Comparison of ENCODE assay signal across 22 cellular contexts in genomic region chr11:44333271-44334218, GRCh38. TPM values are rescaled to one million over a fixed set of nuclear protein-coding genes. Genes with fewer than 3 reads are reported as not detected.
DNase-seq lines count a peak whose midpoint lies in the region; ATAC-seq, FAIRE-seq and TF ChIP-seq lines count a peak whose summit lies in the region.
"Had no signal": no experiment of that assay in that cellular context is flagged by ENCODE, and none has a peak within 500 bp of the region (broad histone marks: within the 10 kb centered on the region; RNA-seq: fewer than 3 reads in every experiment).

No MANE protein-coding gene starts in this region.

- no peaks in the 10 kb centered on the region for H4K20me1 ChIP-seq in HepG2 (ENCODE audit: insufficient read depth, low read length)
- no peaks in the 10 kb centered on the region for H4K20me1 ChIP-seq in H1 (replicated peaks in 1 of 2; ENCODE audit: control insufficient read depth in 1 of 2, insufficient read depth in 2 of 2, low read length in 2 of 2)

- peak overlapping the region; percentile 84; the same call in 1 of the 2 replicates for H2BK15ac ChIP-seq in H1 (ENCODE audit: low read length)

- no peak overlapping the region for H2BK120ac ChIP-seq in H1 (replicated peaks; ENCODE audit: low read depth, low read length)

- no peaks in the 10 kb centered on the region; the same call in 1 of the 2 replicates for H3K23me2 ChIP-seq in H1 (ENCODE audit: low read depth, low read length)

- no peak overlapping the region for H4K91ac ChIP-seq in H1 (replicated peaks; ENCODE audit: insufficient read length, low read length)

- TF ChIP-seq POLR2A in HepG2 (IDR thresholded peaks at IDR 0.05; ENCODE audit: insufficient read depth in 1 of 2, low read depth in 2 of 2, low read length in 2 of 2) (no peak), right lobe of liver (IDR thresholded peaks at IDR 0.05) (no peak), H1 (IDR thresholded peaks at IDR 0.05; ENCODE audit: control extremely low read depth in 1 of 2, low read depth in 2 of 2, low read length in 2 of 2) (no peak)

- H3K79me1 ChIP-seq in H1 (ENCODE audit: low read depth, low read length) = no peaks in the 10 kb centered on the region

- FAIRE-seq in HepG2 (lab: Jason Lieb, UNC) (no peak), H1 (lab: Jason Lieb, UNC) (no peak)

- DNase-seq in HepG2 (ENCODE audit: low spot score) (peak; percentile 37), right lobe of liver (no peak), RKO (ENCODE audit: low spot score) (peak; percentile 50), H1 (ENCODE audit: low read depth in 1 of 2, low spot score in 2 of 2) (no peak), NCI-H2227 treated with DMSO at 0.1 percent for 48 hours (lab: John Stamatoyannopoulos, UW) (no peak), cortex of kidney (lab: John Stamatoyannopoulos, UW) (no peak)
- DNase-seq: ACHN; activated CD4-positive, CD25-positive, alpha-beta regulatory T cell; hypothalamus; midbrain; NCI-H1930; NCI-H526; RPMI8226; stomach; uterus had no signal

- H3K36me3 ChIP-seq in HepG2 (replicated peaks in 1 of 2; ENCODE audit: control insufficient read depth in 1 of 2, insufficient read depth in 2 of 2, low read length in 2 of 2) = no peaks in the 10 kb centered on the region
- no peaks in the 10 kb centered on the region for H3K36me3 ChIP-seq in right lobe of liver
- no peaks in the 10 kb centered on the region for H3K36me3 ChIP-seq in H1 (ENCODE audit: control insufficient read depth in 2 of 4, insufficient read depth in 4 of 4, low read length in 3 of 4)
- H3K36me3 ChIP-seq: neutrophil, right atrium auricular region, stomach, uterus had no signal

- H3K23ac ChIP-seq in H1 (ENCODE audit: insufficient read length) = no peak overlapping the region

- no peak overlapping the region for H3K56ac ChIP-seq in H1 (replicated peaks; ENCODE audit: insufficient read length, low read depth, low read length)

- H3K9ac ChIP-seq in HepG2 (ENCODE audit: insufficient read depth, low read depth, low read length) = no peak overlapping the region
- H3K9ac ChIP-seq in H1 (replicated peaks in 1 of 4; ENCODE audit: extremely low read depth in 1 of 4, low read depth in 3 of 4, low read length in 3 of 4) = no peak overlapping the region

- H3K27me3 ChIP-seq in HepG2 (ENCODE audit: control insufficient read depth in 1 of 2, insufficient read depth in 2 of 2, low read length in 2 of 2) (peaks cover 5 to 48% of the 10 kb centered on the region in 2 experiments; a peak in 4 of 5 replicates), right lobe of liver (peaks cover 0 to 19% of the 10 kb centered on the region in 2 donors), H1 (replicated peaks in 1 of 4; ENCODE audit: control insufficient read depth in 3 of 4, extremely low read depth in 1 of 4, insufficient read depth in 3 of 4, low read length in 3 of 4) (peaks cover 7 to 68% (median 57%) of the 10 kb centered on the region in 4 experiments)
- H3K27me3 ChIP-seq: right atrium auricular region had no signal

- H4K8ac ChIP-seq in H1 (ENCODE audit: extremely low read depth, insufficient read depth, low read length) = no peak overlapping the region

- no peak overlapping the region for H3K14ac ChIP-seq in H1 (ENCODE audit: insufficient read length)

- H3K4me1 ChIP-seq in HepG2 (ENCODE audit: insufficient read depth, low read length) = no peaks in the 10 kb centered on the region; the same call in 1 of the 2 replicates
- no peaks in the 10 kb centered on the region for H3K4me1 ChIP-seq in right lobe of liver
- peaks cover 3 to 9% (median 5%) of the 10 kb centered on the region in 4 experiments; a peak in 6 of 7 replicates for H3K4me1 ChIP-seq in H1 (replicated peaks in 1 of 4; ENCODE audit: control insufficient read depth in 3 of 4, insufficient read depth in 4 of 4, low read length in 3 of 4)
- H3K4me1 ChIP-seq: right atrium auricular region, stomach, uterus had no signal

- H2BK20ac ChIP-seq in H1 (ENCODE audit: low read length) = peak overlapping the region; percentile 29; the same call in 1 of the 2 replicates

- intact Hi-C loops in HepG2 (cut with micrococcal nuclease; ENCODE audit: unreplicated experiment) = no loop called here
- intact Hi-C loops in right lobe of liver (cut with DNase I) = no loop called here

- no peak for TF ChIP-seq CTCF in HepG2 (CRISPR knock-in tag; IDR thresholded peaks at IDR 0.05)
- no peak for TF ChIP-seq CTCF in right lobe of liver (IDR thresholded peaks at IDR 0.05)
- no peak for TF ChIP-seq CTCF in H1 (IDR thresholded peaks at IDR 0.05; ENCODE audit: control extremely low read depth in 1 of 3, insufficient read depth in 1 of 3, low read depth in 1 of 3, low read length in 3 of 3)

- H3K9me3 ChIP-seq in HepG2 (ENCODE audit: low read length) = no peaks in the 10 kb centered on the region
- no peaks in the 10 kb centered on the region for H3K9me3 ChIP-seq in right lobe of liver
- no peaks in the 10 kb centered on the region for H3K9me3 ChIP-seq in H1 (ENCODE audit: insufficient read depth in 2 of 2, low read depth in 1 of 2, low read length in 1 of 2)
- H3K9me3 ChIP-seq: neutrophil, right atrium auricular region, stomach, uterus had no signal

- no peak overlapping the region; the same call in 1 of the 2 replicates for H2BK12ac ChIP-seq in H1 (ENCODE audit: low read depth, low read length)

- no peak overlapping the region for H2BK5ac ChIP-seq in H1 (ENCODE audit: low read depth, low read length)

- no peak overlapping the region for H3K4me2 ChIP-seq in HepG2 (ENCODE audit: low read depth, low read length)
- H3K4me2 ChIP-seq in H1 (ENCODE audit: insufficient read depth in 1 of 2, low read depth in 2 of 2, low read length in 2 of 2) = peak overlapping the region in 1 of 2 experiments; percentile 72; a peak in 2 of 4 replicates

- H3K4me3 ChIP-seq in HepG2 (replicated peaks in 1 of 3; ENCODE audit: insufficient read depth in 1 of 3, low read depth in 2 of 3, low read length in 3 of 3) (no peak overlapping the region), right lobe of liver (no peak overlapping the region), H1 (ENCODE audit: extremely low read depth in 1 of 4, insufficient read depth in 2 of 4, low read depth in 3 of 4, low read length in 4 of 4) (no peak overlapping the region)
- H3K4me3 ChIP-seq: right atrium auricular region, stomach, uterus had no signal

- no peak overlapping the region for H4K5ac ChIP-seq in H1 (ENCODE audit: insufficient read length, low read depth, low read length)

- H2AFZ ChIP-seq in HepG2 (ENCODE audit: low read length) (no peak overlapping the region), H1 (ENCODE audit: low read length) (no peak overlapping the region)
- H2AFZ ChIP-seq: GM23338 had no signal

- in situ Hi-C loops in HepG2 (cut with HindIII; ENCODE audit: extremely low pct_ligation_motif_present, low pct_unique_long_range_greater_than_20kb) = no loop called here

- H3K4ac ChIP-seq in H1 (replicated peaks; ENCODE audit: insufficient read length, low read depth, low read length) = no peak overlapping the region

- CTCF ChIA-PET in HepG2 (lab: Yijun Ruan, JAX; ENCODE audit: low intra/inter-chr PET ratio, low total read pairs) = no interaction called here
- CTCF ChIA-PET in H1 (lab: Charles Lee; ENCODE audit: partially characterized antibody) = interaction anchor here (0.5 to 7.0 kb wide), 13 partner anchors 10 to 230 kb away, joined by 3 to 47 read pairs (median 5); no protein-coding TSS in a partner anchor

- TF ChIP-seq EP300 in HepG2 (IDR thresholded peaks at IDR 0.05; ENCODE audit: low read depth in 2 of 2, low read length in 2 of 2) = 0 out of 4 replicates have a peak, but pooled peaks of 1 of the 2 experiments have one; percentile 23
- no peak for TF ChIP-seq EP300 in HepG2 (CRISPR knock-in tag; IDR thresholded peaks at IDR 0.05; ENCODE audit: borderline replicate concordance)
- TF ChIP-seq EP300 in H1 (IDR thresholded peaks at IDR 0.05; ENCODE audit: borderline replicate concordance in 1 of 2, low read depth in 2 of 2, low read length in 2 of 2) = no peak

- ATAC-seq in HepG2 = peak; percentile 72
- no peak for ATAC-seq in right lobe of liver
- ATAC-seq in HG02981 (IDR thresholded peaks at IDR 0.05; ENCODE audit: unreplicated experiment) = no peak
- no peak for ATAC-seq in GM21367 (IDR thresholded peaks at IDR 0.05; ENCODE audit: unreplicated experiment)

- POLR2A ChIA-PET in HepG2 (lab: Yijun Ruan, JAX) (no interaction called here), H1 (lab: Charles Lee; ENCODE audit: partially characterized antibody) (interaction anchor here (1.0 to 2.5 kb wide), 5 partner anchors 8 to 26 kb away, joined by 3 to 11 read pairs (median 10); no protein-coding TSS in a partner anchor)

- no TSS peak for BruUV-seq in HepG2 (replicated peaks; lab: Mats Ljungman, UMichigan)

- H3K27ac ChIP-seq in HepG2 (ENCODE audit: extremely low read length, insufficient read depth, low read length) (no peak overlapping the region), right lobe of liver (no peak overlapping the region), H1 (ENCODE audit: low read depth, low read length) (no peak overlapping the region)
- H3K27ac ChIP-seq: neutrophil, right atrium auricular region, stomach, uterus had no signal

- H3K18ac ChIP-seq in H1 (ENCODE audit: extremely low read depth, low read length) = no peak overlapping the region

- 27% methylated on average over 14 of the region's 14 CpGs for WGBS in HepG2 (ENCODE audit: low lambda C conversion rate)
- 47% methylated on average over 8 of the region's 14 CpGs for WGBS in right lobe of liver (ENCODE audit: insufficient coverage, low coverage, low lambda C conversion rate, missing lambda C conversion rate)
- 74% methylated on average over 14 of the region's 14 CpGs; no CpG with 5 or more reads in 1 of the 2 experiments for WGBS in H1 (ENCODE audit: extremely low coverage in 1 of 2, insufficient coverage in 1 of 2, insufficient read length in 1 of 2, insufficient replicate concordance in 2 of 2, low coverage in 1 of 2, low lambda C conversion rate in 2 of 2, missing lambda C conversion rate in 1 of 2), 2 experiments

- 0 out of 2 replicates have a peak overlapping the region, but pooled peaks have one; percentile 26 for H2AK5ac ChIP-seq in H1 (ENCODE audit: low read depth, low read length)

- H3K79me2 ChIP-seq in HepG2 (ENCODE audit: insufficient read depth, low read length) = no peaks in the 10 kb centered on the region
- no peaks in the 10 kb centered on the region for H3K79me2 ChIP-seq in H1 (ENCODE audit: control insufficient read depth in 1 of 2, insufficient read depth in 2 of 2, low read length in 2 of 2)

- TF ChIP-seq RAD21 in HepG2 (CRISPR knock-in tag; IDR thresholded peaks at IDR 0.05) = no peak
- TF ChIP-seq RAD21 in H1 (IDR thresholded peaks at IDR 0.05 in 1 of 2, conservative IDR thresholded peaks at IDR 0.05 in 1 of 2; ENCODE audit: low read depth in 2 of 2, low read length in 2 of 2) = no peak

RNA-seq across cellular contexts. Expression of gene ALX4, which starts 23.6 kb away (rescaled TPM):
- total RNA-seq in HepG2 (2016; rRNA removed; fragmentation: Illumina TruSeq; extraction: Trizol) = not detected in 2 replicates
- total RNA-seq in HepG2 (2016; cell fraction: cytosol; rRNA removed; fragmentation: Illumina TruSeq; extraction: Trizol; ENCODE audit: low read depth) = not detected in 2 replicates
- not detected in 2 replicates for total RNA-seq in HepG2 (2016; cell fraction: insoluble cytoplasmic fraction; rRNA removed; fragmentation: Illumina TruSeq; extraction: Trizol)
- total RNA-seq in HepG2 (2016; cell fraction: membrane; rRNA removed; fragmentation: Illumina TruSeq; extraction: Trizol) = not detected in 2 replicates
- not detected in 2 replicates for total RNA-seq in HepG2 (2016; cell fraction: nucleus; rRNA removed; fragmentation: Illumina TruSeq; extraction: Trizol)
- polyA plus RNA-seq in HepG2 (2011; rRNA removed) = not detected in 2 replicates
- not detected in 2 replicates for polyA plus RNA-seq in HepG2 (2011; cell fraction: cytosol; rRNA removed)
- polyA plus RNA-seq in HepG2 (2011; cell fraction: nucleus; rRNA removed) = not detected in 2 replicates
- polyA plus RNA-seq in HepG2 (2012) = 0.07 TPM in 1 of 2 replicates, not detected in the other
- not detected in 2 replicates for polyA plus RNA-seq in HepG2 (2016; cell fraction: cytosol; fragmentation: Illumina TruSeq; extraction: Trizol; ENCODE audit: low read depth)
- polyA plus RNA-seq in HepG2 (2016; cell fraction: insoluble cytoplasmic fraction; fragmentation: Illumina TruSeq; extraction: Trizol; ENCODE audit: low read depth) = not detected in 2 replicates
- not detected in 2 replicates for polyA plus RNA-seq in HepG2 (2016; cell fraction: membrane; fragmentation: Illumina TruSeq; extraction: Trizol; ENCODE audit: low read depth)
- polyA plus RNA-seq in HepG2 (2016; cell fraction: nucleus; fragmentation: Illumina TruSeq; extraction: Trizol; ENCODE audit: insufficient read depth, low read depth) = not detected in 2 replicates
- not detected in 2 replicates for polyA minus RNA-seq in HepG2 (2011; rRNA and poly(A)+ RNA removed; ENCODE audit: low replicate concordance)
- not detected in 2 replicates for polyA minus RNA-seq in HepG2 (2011; cell fraction: cytosol; rRNA and poly(A)+ RNA removed)
- not detected in 2 replicates for polyA minus RNA-seq in HepG2 (2011; cell fraction: nucleus; rRNA and poly(A)+ RNA removed)
- total RNA-seq in right lobe of liver = not detected
- total RNA-seq in H1 (2021; fragmentation: NEBNext Ultra II Directional; extraction: Animal tissue kit (Norgen Biotek cat#: 25700)) = not detected in 2 replicates
- not detected in 2 replicates for polyA plus RNA-seq in H1 (2011; rRNA removed)
- not detected for polyA plus RNA-seq in H1 (2011; cell fraction: cytosol; rRNA removed)
- polyA plus RNA-seq in H1 (2011; cell fraction: nucleus; rRNA removed) = not detected
- 0.05 to 0.06 TPM in 2 of 4 replicates, not detected in the others for polyA plus RNA-seq in H1 (2012, experiment 1 of 2)
- not detected for polyA plus RNA-seq in H1 (2012, experiment 2 of 2)
- not detected for polyA plus RNA-seq in H1 (2013, experiment 1 of 2)
- polyA plus RNA-seq in H1 (2013, experiment 2 of 2) = not detected
- not detected in 2 replicates for polyA minus RNA-seq in H1 (2011; rRNA and poly(A)+ RNA removed)
- polyA minus RNA-seq in H1 (2011; cell fraction: cytosol; rRNA and poly(A)+ RNA removed) = not detected
- not detected for polyA minus RNA-seq in H1 (2011; cell fraction: nucleus; rRNA and poly(A)+ RNA removed)
- total RNA-seq: activated CD8-positive, alpha-beta memory T cell treated with anti-CD3 and anti-CD28 coated beads for 36 hours; GM23338; stomach; T-helper 1 cell treated with Interleukin-12 subunit alpha and Interleukin-12 subunit beta and Interleukin-4 antibody, amounts not matched to agents 30 ng/mL and 1 ng/mL, for 36 hours had no signal
- polyA plus RNA-seq: GM23338, stomach had no signal

Comparison
In these comparisons a context has a peak if more than half of its experiments do, and no peak if none do; other contexts are left out.
1. DNase-seq: peak in HepG2 (single experiment) and RKO (single experiment); none in right lobe of liver (0 of 3), H1 (0 of 2), NCI-H2227 treated with DMSO at 0.1 percent for 48 hours (single experiment) and cortex of kidney (single experiment).
2. Of the 41 proteins assayed by ChIP-seq in both HepG2 and H1: peak only in HepG2: ATF3, CEBPB and FOSL1; only in H1: none; in both: none; in neither: 37; mixed calls (peak in some experiments, not most) for 1.